Comparison of ENCODE assay signal across 8 cellular contexts in genomic region chr4:179867300-179867878, GRCh38.
DNase-seq lines count a peak whose midpoint lies in the region; ATAC-seq and TF ChIP-seq lines count a peak whose summit lies in the region.

No MANE protein-coding gene starts in this region.

- no peaks in the 10 kb centered on the region for H3K9me3 Mint-ChIP-seq in progenitor cell of endocrine pancreas (ENCODE audit: low read depth)
- peaks cover 3% of the 10 kb centered on the region for H3K9me3 Mint-ChIP-seq in stimulated activated memory B cell treated with anti-CD40 and anti-IgM and Interleukin-4, amounts not matched to agents 10 μg/mL and 1 μg/mL and 100 μg/mL, for 72 hours

- peak; percentile 77 for TF ChIP-seq CTCF in progenitor cell of endocrine pancreas (IDR thresholded peaks at IDR 0.05; ENCODE audit: unreplicated experiment)

- in situ Hi-C loops in KBM-7 (cut with MboI; ENCODE audit: low pct_unique_long_range_greater_than_20kb, low sequenced_read_pairs): no loop called here

- H3K27ac Mint-ChIP-seq in progenitor cell of endocrine pancreas: no peak overlapping the region
- H3K27ac Mint-ChIP-seq in stimulated activated memory B cell treated with anti-CD40 and anti-IgM and Interleukin-4, amounts not matched to agents 10 μg/mL and 1 μg/mL and 100 μg/mL, for 72 hours: no peak overlapping the region

- intact Hi-C loops in Right ventricle myocardium superior (cut with DNase I) (no loop called here), left ventricle myocardium superior (cut with micrococcal nuclease) (no loop called here)

- DNase-seq in Right ventricle myocardium superior (peak; percentile 31), left ventricle myocardium superior (no peak), H4 (ENCODE audit: low spot score) (peak; percentile 78), KBM-7 (peak; percentile 84), epidermal melanocyte (ENCODE audit: insufficient read length, low spot score) (peak; percentile 45), progenitor cell of endocrine pancreas (ENCODE audit: low spot score, unreplicated experiment) (peak; percentile 32)

- no peaks in the 10 kb centered on the region for H3K36me3 Mint-ChIP-seq in progenitor cell of endocrine pancreas (ENCODE audit: insufficient read depth)
- H3K36me3 Mint-ChIP-seq in stimulated activated memory B cell treated with anti-CD40 and anti-IgM and Interleukin-4, amounts not matched to agents 10 μg/mL and 1 μg/mL and 100 μg/mL, for 72 hours: no peaks in the 10 kb centered on the region

- no peaks in the 10 kb centered on the region for H3K27me3 Mint-ChIP-seq in progenitor cell of endocrine pancreas
- H3K27me3 Mint-ChIP-seq in stimulated activated memory B cell treated with anti-CD40 and anti-IgM and Interleukin-4, amounts not matched to agents 10 μg/mL and 1 μg/mL and 100 μg/mL, for 72 hours: no peaks in the 10 kb centered on the region

- H3K4me1 Mint-ChIP-seq in progenitor cell of endocrine pancreas (ENCODE audit: low read depth): no peaks in the 10 kb centered on the region
- no peaks in the 10 kb centered on the region for H3K4me1 Mint-ChIP-seq in stimulated activated memory B cell treated with anti-CD40 and anti-IgM and Interleukin-4, amounts not matched to agents 10 μg/mL and 1 μg/mL and 100 μg/mL, for 72 hours

- H3K4me3 Mint-ChIP-seq in progenitor cell of endocrine pancreas (ENCODE audit: low read depth): no peak overlapping the region
- H3K4me3 Mint-ChIP-seq in stimulated activated memory B cell treated with anti-CD40 and anti-IgM and Interleukin-4, amounts not matched to agents 10 μg/mL and 1 μg/mL and 100 μg/mL, for 72 hours: no peak overlapping the region

- ATAC-seq in Right ventricle myocardium superior (ENCODE audit: poor library complexity) (no peak), left ventricle myocardium superior (no peak), SK-N-SH treated with all-trans-retinoic acid at 6 μM for 48 hours (peak; percentile 100)
- ATAC-seq in stimulated activated memory B cell treated with anti-CD40 and anti-IgM and Interleukin-4, amounts not matched to agents 10 μg/mL and 1 μg/mL and 100 μg/mL, for 72 hours: no peak

TF ChIP-seq in SK-N-SH treated with all-trans-retinoic acid at 6 μM for 48 hours, 23 proteins besides CTCF, POLR2A, EP300 and RAD21:
- TF ChIP-seq ZNF70 (CRISPR knock-in tag; IDR thresholded peaks at IDR 0.05) (peak; percentile 65; the same call in 1 of the 2 replicates), GLIS3 (CRISPR knock-in tag; IDR thresholded peaks at IDR 0.05) (no peak), ESRRG (CRISPR knock-in tag; IDR thresholded peaks at IDR 0.05) (no peak), CSDC2 (CRISPR knock-in tag; IDR thresholded peaks at IDR 0.05) (no peak)
